10 cellular contexts compared by ENCODE assay signal in genomic region chr11:124745270-124745834, GRCh38. TPM values are rescaled to one million over a fixed set of nuclear protein-coding genes. Genes with fewer than 3 reads are reported as not detected.
A peak's percentile ranks its signal among the peaks of the same experiment; 100 is the strongest.
DNase-seq lines count a peak whose midpoint lies in the region; ATAC-seq and TF ChIP-seq lines count a peak whose summit lies in the region.
"Had no signal": no experiment of that assay in that cellular context is flagged by ENCODE, and none has a peak within 500 bp of the region (broad histone marks: within the 10 kb centered on the region; RNA-seq: fewer than 3 reads in every experiment).

No MANE protein-coding gene starts in this region.

- H3F3A ChIP-seq in SU-DHL-6 (ENCODE audit: insufficient read depth) = peaks cover 8% of the 10 kb centered on the region; the same call in 1 of the 2 replicates

- H3K27me3 ChIP-seq in SU-DHL-6 (ENCODE audit: low read length) = no peaks in the 10 kb centered on the region
- no peaks in the 10 kb centered on the region for H3K27me3 ChIP-seq in fibroblast of lung (ENCODE audit: control insufficient read depth, insufficient read depth, low read length)

- no peaks in the 10 kb centered on the region for H3K79me2 ChIP-seq in SU-DHL-6 (ENCODE audit: insufficient read depth, low read length)
- H3K79me2 ChIP-seq in fibroblast of lung (ENCODE audit: control insufficient read depth, insufficient read depth, low read length) = no peaks in the 10 kb centered on the region

- intact Hi-C loops in posterior vena cava (cut with DNase I) = no loop called here

- peak overlapping the region; percentile 81 for H3K4me2 ChIP-seq in SU-DHL-6 (ENCODE audit: low read depth, low read length, poor library complexity, severe bottlenecking)
- peak overlapping the region; percentile 95 for H3K4me2 ChIP-seq in fibroblast of lung (ENCODE audit: extremely low read depth, insufficient read depth, low read length)

- H4K20me1 ChIP-seq in SU-DHL-6 (ENCODE audit: low read depth, low read length) (no peaks in the 10 kb centered on the region), fibroblast of lung (ENCODE audit: control insufficient read depth, extremely low read depth, insufficient read depth, low read length) (no peaks in the 10 kb centered on the region)

- H3K9me2 ChIP-seq in SU-DHL-6 (replicated peaks; ENCODE audit: insufficient read depth, low read length) = no peaks in the 10 kb centered on the region

- H3K4me1 ChIP-seq in ES-I3 (ENCODE audit: insufficient read depth, low read length) (peaks cover 11% of the 10 kb centered on the region), fibroblast of lung (ENCODE audit: control insufficient read depth, extremely low read depth, insufficient read depth, low read length) (peaks cover 9% of the 10 kb centered on the region)

- H3K4me3 ChIP-seq in SU-DHL-6 (ENCODE audit: insufficient read depth, low read length, poor library complexity, severe bottlenecking) (peak overlapping the region; percentile 73), fibroblast of lung (replicated peaks in 1 of 4; ENCODE audit: control extremely low read depth in 1 of 4, insufficient read depth in 1 of 4, low read depth in 3 of 4, low read length in 4 of 4) (peak overlapping the region in 1 of 4 experiments; percentile 73)

- no peaks in the 10 kb centered on the region for H3K9me3 ChIP-seq in ES-I3 (ENCODE audit: control insufficient read depth, insufficient read depth, low read length)
- no peaks in the 10 kb centered on the region for H3K9me3 ChIP-seq in SU-DHL-6 (ENCODE audit: insufficient read depth, low read length)
- no peaks in the 10 kb centered on the region for H3K9me3 ChIP-seq in fibroblast of lung (ENCODE audit: control insufficient read depth, insufficient read depth, low read depth, low read length)
- H3K9me3 ChIP-seq: gastrocnemius medialis had no signal

- TF ChIP-seq CTCF in SU-DHL-6 (IDR thresholded peaks at IDR 0.05; ENCODE audit: insufficient read depth, low read length, poor library complexity, severe bottlenecking) (no peak), fibroblast of lung (conservative IDR thresholded peaks at IDR 0.05 in 1 of 2, IDR thresholded peaks at IDR 0.05 in 1 of 2; ENCODE audit: low read depth in 1 of 2, low read length in 2 of 2) (no peak)

- H3K9ac ChIP-seq in ES-I3 (ENCODE audit: low read depth, low read length) (peak overlapping the region; percentile 86; the same call in 1 of the 2 replicates), SU-DHL-6 (ENCODE audit: low read length) (no peak overlapping the region), fibroblast of lung (ENCODE audit: insufficient read depth, low read length) (no peak overlapping the region)

- H2AFZ ChIP-seq in SU-DHL-6 (ENCODE audit: low read depth, low read length, severe bottlenecking) (no peak overlapping the region), fibroblast of lung (ENCODE audit: low read length) (no peak overlapping the region)

- H3K36me3 ChIP-seq in ES-I3 (ENCODE audit: insufficient read depth, low read length) (no peaks in the 10 kb centered on the region), SU-DHL-6 (ENCODE audit: low read length) (no peaks in the 10 kb centered on the region), fibroblast of lung (ENCODE audit: control insufficient read depth, insufficient read depth, low read length) (no peaks in the 10 kb centered on the region)
- H3K36me3 ChIP-seq: gastrocnemius medialis had no signal

- no peak overlapping the region for H3K27ac ChIP-seq in SU-DHL-6 (ENCODE audit: low read depth, low read length)
- H3K27ac ChIP-seq in fibroblast of lung (ENCODE audit: insufficient read depth, low read length) = no peak overlapping the region
- H3K27ac ChIP-seq: gastrocnemius medialis had no signal

- no peak for ATAC-seq in GM21515 (IDR thresholded peaks at IDR 0.05; ENCODE audit: unreplicated experiment)
- ATAC-seq: gastrocnemius medialis had no signal

- DNase-seq in fibroblast of lung (ENCODE audit: low read depth in 2 of 2) = no peak
- peak; percentile 78 for DNase-seq in posterior vena cava (ENCODE audit: low spot score)
- DNase-seq in T1000 (lab: John Stamatoyannopoulos, UW) = no peak
- no peak for DNase-seq in A172 (ENCODE audit: low spot score)
- DNase-seq in NK-92 treated with Interleukin-12 subunit alpha and Interleukin-12 subunit beta, amount 100 ng/mL, for 24 hours (lab: John Stamatoyannopoulos, UW) = no peak
- DNase-seq: activated naive CD4-positive, alpha-beta T cell; gastrocnemius medialis had no signal

RNA-seq across cellular contexts. Expression of gene NRGN, which starts 5.6 kb away (rescaled TPM):
- total RNA-seq in fibroblast of lung = 0.17 TPM in 1 of 2 replicates, not detected in the other
- 4.9 and 10.8 TPM in 2 replicates for polyA plus RNA-seq in fibroblast of lung
- 10.9 and 21.1 TPM in 2 replicates for polyA plus RNA-seq in fibroblast of lung (2012)
- polyA minus RNA-seq in fibroblast of lung (ENCODE audit: low replicate concordance) = 16.6 and 16.8 TPM in 2 replicates
- total RNA-seq in posterior vena cava = 1 to 10 TPM; 5.1 to 7.6 TPM
- total RNA-seq in A172 (2014; rRNA removed; shearing (Covaris generic)) = 0.45 and 0.46 TPM in 2 replicates

RNA-seq across cellular contexts. Expression of gene VSIG2, which starts 6.7 kb away (rescaled TPM):
- not detected in 2 replicates for total RNA-seq in fibroblast of lung
- 0.06 TPM in 1 of 2 replicates, not detected in the other for polyA plus RNA-seq in fibroblast of lung
- polyA plus RNA-seq in fibroblast of lung (2012) = 0.09 and 0.15 TPM in 2 replicates
- polyA minus RNA-seq in fibroblast of lung (ENCODE audit: low replicate concordance) = not detected in 2 replicates
- total RNA-seq in posterior vena cava = 1 to 10 TPM; 1.1 to 1.2 TPM
- total RNA-seq in A172 (2014; rRNA removed; shearing (Covaris generic)) = not detected in 2 replicates

RNA-seq across cellular contexts. Expression of gene ESAM, which starts 16.7 kb away (rescaled TPM):
- under 0.01 and 0.26 TPM in 2 replicates for total RNA-seq in fibroblast of lung
- 0.10 and 2.7 TPM in 2 replicates for polyA plus RNA-seq in fibroblast of lung
- polyA plus RNA-seq in fibroblast of lung (2012) = 0.16 and 2.4 TPM in 2 replicates
- polyA minus RNA-seq in fibroblast of lung (ENCODE audit: low replicate concordance) = 2.6 TPM in 1 of 2 replicates, not detected in the other
- 10 to 100 TPM; 71.5 to 76.9 TPM for total RNA-seq in posterior vena cava
- total RNA-seq in A172 (2014; rRNA removed; shearing (Covaris generic)) = 0.10 TPM in 2 replicates

RNA-seq across cellular contexts. Expression of gene MSANTD2, which starts 54.9 kb away (rescaled TPM):
- total RNA-seq in fibroblast of lung (6.2 and 6.3 TPM in 2 replicates), posterior vena cava (10 to 100 TPM; 12.6 to 13.0 TPM)
- 5.6 and 6.6 TPM in 2 replicates for polyA plus RNA-seq in fibroblast of lung
- 3.9 and 4.2 TPM in 2 replicates for polyA plus RNA-seq in fibroblast of lung (2012)
- 1.1 and 1.6 TPM in 2 replicates for polyA minus RNA-seq in fibroblast of lung (ENCODE audit: low replicate concordance)
- total RNA-seq in A172 (2014; rRNA removed; shearing (Covaris generic)) = 6.7 and 9.6 TPM in 2 replicates

Comparison
In these comparisons a context has a peak if more than half of its experiments do, and no peak if none do; other contexts are left out.
1. RNA of gene ESAM, which starts 16.7 kb away (total RNA-seq): 71.5 to 76.9 TPM in posterior vena cava; 0.10 TPM in A172 and under 0.01 to 0.26 TPM in fibroblast of lung; every median in the first group is over 10 times any median in the second.